In genomic region chr16:49717693-49718092, GRCh38 we compare ENCODE assay signal across 35 cellular contexts.
"Had no signal": no experiment of that assay in that cellular context is flagged by ENCODE, and none has a peak within 500 bp of the region (broad histone marks: within the 10 kb centered on the region; RNA-seq: fewer than 3 reads in every experiment).

No MANE protein-coding gene starts in this region.

- H3K4me3 Mint-ChIP-seq: activated B cell treated with CpG ODN at 0.5 μM for 24 hours; activated CD4-positive, alpha-beta memory T cell treated with anti-CD3 and anti-CD28 coated beads for 36 hours; activated CD4-positive, alpha-beta T cell treated with anti-CD3 and anti-CD28 coated beads, Interleukin-2, amount 10 ng/mL, durations not matched to agents 24 days and 14 days; activated CD8-positive, alpha-beta T cell treated with anti-CD3 and anti-CD28 coated beads for 36 hours; activated naive CD4-positive, alpha-beta T cell treated with anti-CD3 and anti-CD28 coated beads for 36 hours; activated naive CD8-positive, alpha-beta T cell treated with anti-CD3 and anti-CD28 coated beads for 36 hours; activated T-cell treated with anti-CD3 and anti-CD28 coated beads, Interleukin-2, amount 50 U/mL, for 4 hours; activated T-cell treated with anti-CD3 and anti-CD28 coated beads, Interleukin-2, amount 50 U/mL, for 72 hours; activated T-helper 1 cell treated with anti-CD3 and anti-CD28 coated beads, Interleukin-12 subunit alpha, Interleukin-12 subunit beta, Interleukin-2, Interleukin-4 antibody, amounts not matched to agents 30 ng/mL and 10 ng/mL and 1 ng/mL, durations not matched to agents 14 hours and 24 hours and 36 hours; activated T-helper 17 cell treated with anti-CD3 and anti-CD28 coated beads, Interleukin-2, amount 50 U/mL, for 72 hours; central memory CD8-positive, alpha-beta T cell; T-helper 1 cell treated with Interleukin-12 subunit alpha and Interleukin-12 subunit beta and Interleukin-4 antibody, amounts not matched to agents 30 μg/mL and 1 μg/mL, for 36 hours; T-helper 2 cell treated with Interferon-gamma antibody and Interleukin-4, amounts not matched to agents 5 μg/mL and 100 μg/mL, for 36 hours had no signal

- ATAC-seq: activated CD8-positive, alpha-beta T cell treated with anti-CD3 and anti-CD28 coated beads for 36 hours; activated naive CD4-positive, alpha-beta T cell treated with anti-CD3 and anti-CD28 coated beads, Interleukin-2, amount 50 U/mL, for 72 hours; activated T-cell treated with anti-CD3 and anti-CD28 coated beads, Interleukin-2, amount 50 U/mL, for 4 hours; activated T-cell treated with anti-CD3 and anti-CD28 coated beads, Interleukin-2, amount 50 U/mL, for 72 hours; activated T-helper 17 cell treated with anti-CD3 and anti-CD28 coated beads, Interleukin-2, amount 50 U/mL, for 72 hours; body of pancreas had no signal

- H3K27me3 Mint-ChIP-seq: activated B cell treated with CpG ODN at 0.5 μM for 24 hours; activated CD4-positive, alpha-beta T cell treated with anti-CD3 and anti-CD28 coated beads, Interleukin-2, amount 10 ng/mL, durations not matched to agents 24 days and 14 days; activated CD8-positive, alpha-beta T cell treated with anti-CD3 and anti-CD28 coated beads for 36 hours; activated naive CD8-positive, alpha-beta T cell treated with anti-CD3 and anti-CD28 coated beads for 36 hours; activated T-helper 17 cell treated with anti-CD3 and anti-CD28 coated beads, Interleukin-2, amount 50 U/mL, for 72 hours had no signal

- DNase-seq: activated B cell treated with CpG ODN at 0.5 μM for 24 hours; activated CD4-positive, alpha-beta memory T cell treated with anti-CD3 and anti-CD28 coated beads for 36 hours; activated CD4-positive, alpha-beta T cell treated with anti-CD3 and anti-CD28 coated beads for 4 hours; activated CD4-positive, alpha-beta T cell treated with anti-CD3 and anti-CD28 coated beads, Interleukin-2, amount 10 ng/mL, durations not matched to agents 24 days and 14 days; activated CD4-positive, alpha-beta T cell treated with anti-CD3 and anti-CD28 coated beads, Interleukin-2, amount 50 U/mL, for 1 hour; activated CD4-positive, alpha-beta T cell treated with anti-CD3 and anti-CD28 coated beads, Interleukin-2, amount 50 U/mL, for 4 hours; activated CD4-positive, CD25-positive, alpha-beta regulatory T cell treated with anti-CD3 and anti-CD28 coated beads, Interleukin-2, amount 50 U/mL, for 72 hours; activated CD8-positive, alpha-beta memory T cell treated with anti-CD3 and anti-CD28 coated beads, Interleukin-2, amount 50 U/mL, for 4 hours; activated CD8-positive, alpha-beta T cell treated with anti-CD3 and anti-CD28 coated beads for 36 hours; activated effector memory CD4-positive, alpha-beta T cell treated with anti-CD3 and anti-CD28 coated beads, Interleukin-2, amount 50 U/mL, for 16 hours; activated gamma-delta T cell treated with Interleukin-2 at 50 U/mL for 16 hours; activated naive CD4-positive, alpha-beta T cell; activated naive CD4-positive, alpha-beta T cell treated with anti-CD3 and anti-CD28 coated beads for 36 hours; activated naive CD4-positive, alpha-beta T cell treated with anti-CD3 and anti-CD28 coated beads, Interleukin-2, amount 50 U/mL, for 16 hours; activated naive CD8-positive, alpha-beta T cell treated with anti-CD3 and anti-CD28 coated beads for 36 hours; activated T-cell treated with anti-CD3 and anti-CD28 coated beads for 4 hours; activated T-cell treated with anti-CD3 and anti-CD28 coated beads, Interleukin-2, amount 50 U/mL, for 1 hour; activated T-cell treated with anti-CD3 and anti-CD28 coated beads, Interleukin-2, amount 50 U/mL, for 4 hours; activated T-cell treated with anti-CD3 and anti-CD28 coated beads, Interleukin-2, amount 50 U/mL, for 72 hours; adrenal gland; amniotic stem cell; aorta; body of pancreas; caudate nucleus; T-helper 1 cell; T-helper 2 cell; T-helper 9 cell had no signal

- H3K36me3 ChIP-seq: adrenal gland, cardiac muscle cell had no signal

- H3K4me1 ChIP-seq: adrenal gland, body of pancreas had no signal

- H3K9me3 Mint-ChIP-seq: activated B cell treated with CpG ODN at 0.5 μM for 24 hours; activated CD4-positive, alpha-beta memory T cell treated with anti-CD3 and anti-CD28 coated beads for 36 hours; activated CD4-positive, alpha-beta T cell treated with anti-CD3 and anti-CD28 coated beads, Interleukin-2, amount 10 ng/mL, durations not matched to agents 24 days and 14 days; activated CD8-positive, alpha-beta T cell treated with anti-CD3 and anti-CD28 coated beads for 36 hours; activated naive CD4-positive, alpha-beta T cell treated with anti-CD3 and anti-CD28 coated beads for 36 hours; activated naive CD4-positive, alpha-beta T cell treated with anti-CD3 and anti-CD28 coated beads, Interleukin-2, amount 50 U/mL, for 72 hours; activated naive CD8-positive, alpha-beta T cell treated with anti-CD3 and anti-CD28 coated beads for 36 hours; activated T-cell treated with anti-CD3 and anti-CD28 coated beads, Interleukin-2, amount 50 U/mL, for 4 hours; activated T-cell treated with anti-CD3 and anti-CD28 coated beads, Interleukin-2, amount 50 U/mL, for 72 hours; activated T-helper 1 cell treated with anti-CD3 and anti-CD28 coated beads, Interleukin-12 subunit alpha, Interleukin-12 subunit beta, Interleukin-2, Interleukin-4 antibody, amounts not matched to agents 30 ng/mL and 10 ng/mL and 1 ng/mL, durations not matched to agents 14 hours and 24 hours and 36 hours; activated T-helper 17 cell treated with anti-CD3 and anti-CD28 coated beads, Interleukin-2, amount 50 U/mL, for 72 hours; central memory CD8-positive, alpha-beta T cell; T-helper 1 cell treated with Interleukin-12 subunit alpha and Interleukin-12 subunit beta and Interleukin-4 antibody, amounts not matched to agents 30 μg/mL and 1 μg/mL, for 36 hours; T-helper 2 cell treated with Interferon-gamma antibody and Interleukin-4, amounts not matched to agents 5 μg/mL and 100 μg/mL, for 36 hours had no signal

- H3K4me3 ChIP-seq: adrenal gland, body of pancreas, cardiac muscle cell had no signal

- H3K27ac Mint-ChIP-seq: activated B cell treated with CpG ODN at 0.5 μM for 24 hours; activated CD4-positive, alpha-beta memory T cell treated with anti-CD3 and anti-CD28 coated beads for 36 hours; activated CD4-positive, alpha-beta T cell treated with anti-CD3 and anti-CD28 coated beads, Interleukin-2, amount 10 ng/mL, durations not matched to agents 24 days and 14 days; activated CD8-positive, alpha-beta T cell treated with anti-CD3 and anti-CD28 coated beads for 36 hours; activated naive CD4-positive, alpha-beta T cell treated with anti-CD3 and anti-CD28 coated beads for 36 hours; activated naive CD4-positive, alpha-beta T cell treated with anti-CD3 and anti-CD28 coated beads, Interleukin-2, amount 50 U/mL, for 72 hours; activated naive CD8-positive, alpha-beta T cell treated with anti-CD3 and anti-CD28 coated beads for 36 hours; activated T-cell treated with anti-CD3 and anti-CD28 coated beads, Interleukin-2, amount 50 U/mL, for 72 hours; activated T-helper 1 cell treated with anti-CD3 and anti-CD28 coated beads, Interleukin-12 subunit alpha, Interleukin-12 subunit beta, Interleukin-2, Interleukin-4 antibody, amounts not matched to agents 30 ng/mL and 10 ng/mL and 1 ng/mL, durations not matched to agents 14 hours and 24 hours and 36 hours; activated T-helper 17 cell treated with anti-CD3 and anti-CD28 coated beads, Interleukin-2, amount 50 U/mL, for 72 hours; T-helper 1 cell treated with Interleukin-12 subunit alpha and Interleukin-12 subunit beta and Interleukin-4 antibody, amounts not matched to agents 30 μg/mL and 1 μg/mL, for 36 hours; T-helper 2 cell treated with Interferon-gamma antibody and Interleukin-4, amounts not matched to agents 5 μg/mL and 100 μg/mL, for 36 hours had no signal

- H3K36me3 Mint-ChIP-seq: activated CD4-positive, alpha-beta memory T cell treated with anti-CD3 and anti-CD28 coated beads for 36 hours; activated naive CD4-positive, alpha-beta T cell treated with anti-CD3 and anti-CD28 coated beads, Interleukin-2, amount 50 U/mL, for 72 hours; activated naive CD8-positive, alpha-beta T cell treated with anti-CD3 and anti-CD28 coated beads for 36 hours had no signal

- H3K4me1 Mint-ChIP-seq: activated B cell treated with CpG ODN at 0.5 μM for 24 hours; activated CD4-positive, alpha-beta T cell treated with anti-CD3 and anti-CD28 coated beads, Interleukin-2, amount 10 ng/mL, durations not matched to agents 24 days and 14 days; activated naive CD8-positive, alpha-beta T cell treated with anti-CD3 and anti-CD28 coated beads for 36 hours; activated T-helper 17 cell treated with anti-CD3 and anti-CD28 coated beads, Interleukin-2, amount 50 U/mL, for 72 hours; central memory CD8-positive, alpha-beta T cell had no signal

- H3K27me3 ChIP-seq: adrenal gland, body of pancreas, cardiac muscle cell had no signal

- H3K9me3 ChIP-seq: adrenal gland, body of pancreas had no signal

- H3K27ac ChIP-seq: adrenal gland, body of pancreas, cardiac muscle cell, VCaP had no signal
